Comparison of ENCODE assay signal across 8 cellular contexts in genomic region chr22:29768052-29768680, GRCh38. TPM values are rescaled to one million over a fixed set of nuclear protein-coding genes. Genes with fewer than 3 reads are reported as not detected.
DNase-seq lines count a peak whose midpoint lies in the region; FAIRE-seq and TF ChIP-seq lines count a peak whose summit lies in the region.

No MANE protein-coding gene starts in this region.

- no peaks in the 10 kb centered on the region for H3K27me3 ChIP-seq in CD8-positive, alpha-beta memory T cell (ENCODE audit: insufficient read depth, low read length, poor library complexity, severe bottlenecking)
- H3K27me3 ChIP-seq in Peyer's patch (no peaks in the 10 kb centered on the region), neutrophil (no peaks in the 10 kb centered on the region)

- H3K36me3 ChIP-seq in CD8-positive, alpha-beta memory T cell (ENCODE audit: insufficient read depth, low read length) = peaks cover 9% of the 10 kb centered on the region
- H3K36me3 ChIP-seq in Peyer's patch (peaks cover 0 to 27% (median 0%) of the 10 kb centered on the region in 3 donors), neutrophil (peaks cover 18% of the 10 kb centered on the region)

- peaks cover 0 to 44% (median 9%) of the 10 kb centered on the region in 3 donors for H3K36me3 Mint-ChIP-seq in CD8-positive, alpha-beta memory T cell

- FAIRE-seq in GM12892 (lab: Jason Lieb, UNC) = no peak

- no peaks in the 10 kb centered on the region for H3K9me3 ChIP-seq in CD8-positive, alpha-beta memory T cell (ENCODE audit: low read length)
- H3K9me3 ChIP-seq in Peyer's patch = no peaks in the 10 kb centered on the region
- no peaks in the 10 kb centered on the region for H3K9me3 ChIP-seq in neutrophil

- peak overlapping the region; percentile 80 for H3K27ac ChIP-seq in CD8-positive, alpha-beta memory T cell (ENCODE audit: low read depth, low read length)
- H3K27ac ChIP-seq in Peyer's patch (peak overlapping the region in 3 of 4 donors; percentile 64 to 87 (median 83)), epithelial cell of prostate (peak overlapping the region; percentile 77), neutrophil (peak overlapping the region; percentile 90)

- TF ChIP-seq POLR2A in Peyer's patch (IDR thresholded peaks at IDR 0.05) (no peak), GM12892 (IDR thresholded peaks at IDR 0.05; ENCODE audit: low read depth, low read length) (no peak)

- peaks cover 34 to 54% (median 49%) of the 10 kb centered on the region in 3 donors for H3K4me1 Mint-ChIP-seq in CD8-positive, alpha-beta memory T cell

- H3K9me3 Mint-ChIP-seq in CD8-positive, alpha-beta memory T cell = no peaks in the 10 kb centered on the region

- peak overlapping the region; percentile 34 to 99 (median 97) for H3K27ac Mint-ChIP-seq in CD8-positive, alpha-beta memory T cell

- CTCF ChIA-PET in CD8-positive, alpha-beta memory T cell (lab: Charles Lee) = no interaction called here

- peak overlapping the region; percentile 93 for H3K4me3 ChIP-seq in CD8-positive, alpha-beta memory T cell (ENCODE audit: low read length)
- peak overlapping the region; percentile 62 to 79 (median 77) for H3K4me3 ChIP-seq in Peyer's patch
- peak overlapping the region; percentile 94 to 100 for H3K4me3 ChIP-seq in neutrophil (ENCODE audit: low read depth in 1 of 2, low read length in 1 of 2)

- TF ChIP-seq CTCF in Peyer's patch (IDR thresholded peaks at IDR 0.05) (no peak), neutrophil (IDR thresholded peaks at IDR 0.05) (no peak)

- POLR2A ChIA-PET in CD8-positive, alpha-beta memory T cell (lab: Charles Lee) = no interaction called here

- peaks cover 21% of the 10 kb centered on the region for H3K4me1 ChIP-seq in CD8-positive, alpha-beta memory T cell (ENCODE audit: insufficient read depth, low read length)
- H3K4me1 ChIP-seq in Peyer's patch = peaks cover 0 to 21% (median 3%) of the 10 kb centered on the region in 4 donors
- peaks cover 34 to 47% of the 10 kb centered on the region in 2 experiments for H3K4me1 ChIP-seq in neutrophil (ENCODE audit: control insufficient read depth in 1 of 2, insufficient read depth in 1 of 2, low read depth in 1 of 2, low read length in 1 of 2)

- DNase-seq in CD8-positive, alpha-beta memory T cell = no peak
- DNase-seq in Peyer's patch (no peak), epithelial cell of prostate (ENCODE audit: low read depth, low spot score) (no peak), anterior cingulate cortex (lab: John Stamatoyannopoulos, UW) (no peak), NCI-H146 treated with DMSO at 0.1 percent for 48 hours (lab: John Stamatoyannopoulos, UW; ENCODE audit: unreplicated experiment) (no peak), NCI-H1436 treated with DMSO at 0.1 percent for 48 hours (lab: John Stamatoyannopoulos, UW) (no peak), GM12892 (ENCODE audit: insufficient read length) (no peak)

- no peaks in the 10 kb centered on the region for H3K27me3 Mint-ChIP-seq in CD8-positive, alpha-beta memory T cell

- H3K4me3 Mint-ChIP-seq in CD8-positive, alpha-beta memory T cell = peak overlapping the region; percentile 98 to 100 (median 99)

RNA-seq across cellular contexts. Expression of gene UQCR10, which starts 1.0 kb away (rescaled TPM):
- total RNA-seq in CD8-positive, alpha-beta memory T cell = 100 to 1,000 TPM; 114 to 121 TPM
- 307 TPM for polyA plus RNA-seq in CD8-positive, alpha-beta memory T cell
- total RNA-seq in Peyer's patch = 100 to 1,000 TPM in 2 of 4 donors, 10 to 100 TPM in 2; 60.9 to 144 (median 88.2) TPM
- polyA plus RNA-seq in GM12892 (2012; ENCODE audit: missing spikeins) = 154 TPM

RNA-seq across cellular contexts. Expression of gene ZMAT5, which starts 1.4 kb away (rescaled TPM):
- total RNA-seq in CD8-positive, alpha-beta memory T cell = 10 to 100 TPM; 24.7 to 25.2 TPM
- polyA plus RNA-seq in CD8-positive, alpha-beta memory T cell = 46.9 TPM
- 10 to 100 TPM; 16.2 to 22.5 (median 17.9) TPM for total RNA-seq in Peyer's patch
- 14.7 TPM for polyA plus RNA-seq in GM12892 (2012; ENCODE audit: missing spikeins)

RNA-seq across cellular contexts. Expression of gene CABP7, which starts 48.4 kb away (rescaled TPM):
- under 1 TPM in 1 of 2 experiments, not detected in 1; 0.07 TPM for total RNA-seq in CD8-positive, alpha-beta memory T cell
- not detected for polyA plus RNA-seq in CD8-positive, alpha-beta memory T cell
- 1 to 10 TPM; 1.6 to 5.8 (median 2.9) TPM for total RNA-seq in Peyer's patch
- 0.08 TPM for polyA plus RNA-seq in GM12892 (2012; ENCODE audit: missing spikeins)
